Comparison of ENCODE assay signal across 12 cellular contexts in the genomic region with DNA sequence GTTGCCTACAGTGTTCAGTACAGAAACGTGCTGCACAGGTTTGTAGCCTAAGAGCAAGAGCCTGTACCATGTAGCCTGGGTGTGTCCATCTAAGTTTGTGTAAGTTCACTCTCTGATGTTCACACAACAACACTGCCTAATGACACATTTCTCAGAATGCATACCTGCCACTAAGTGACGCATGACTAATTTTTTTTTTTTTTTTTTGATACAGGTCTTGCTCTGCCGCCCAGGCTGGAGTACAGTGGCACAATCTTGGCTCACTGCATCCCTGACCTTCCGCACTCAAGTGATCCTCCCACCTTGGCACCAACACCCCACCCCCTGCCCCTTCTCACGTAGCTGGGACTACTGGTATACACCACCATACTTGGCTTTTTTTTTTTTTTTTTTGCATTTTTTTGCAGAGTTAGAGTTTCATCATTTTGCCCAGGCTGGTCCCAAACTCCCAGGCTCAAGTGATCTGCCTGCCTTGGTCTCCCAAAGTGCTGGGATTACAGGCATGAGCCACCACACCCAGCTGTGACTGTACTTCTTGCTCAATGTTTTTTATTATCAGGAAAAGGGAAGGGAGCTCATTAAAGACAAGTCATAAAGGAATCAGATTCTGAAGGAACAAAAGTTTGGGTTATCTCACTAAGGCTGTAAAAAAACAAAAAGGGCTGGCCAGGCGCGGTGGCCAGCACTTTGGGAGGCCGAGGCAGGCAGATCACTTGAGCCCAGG. TPM values are rescaled to one million over a fixed set of nuclear protein-coding genes. Genes with fewer than 3 reads are reported as not detected.
DNase-seq lines count a peak whose midpoint lies in the region; ATAC-seq, FAIRE-seq and TF ChIP-seq lines count a peak whose summit lies in the region.
"Had no signal": no experiment of that assay in that cellular context is flagged by ENCODE, and none has a peak within 500 bp of the region (broad histone marks: within the 10 kb centered on the region; RNA-seq: fewer than 3 reads in every experiment).

No MANE protein-coding gene starts in this region.

- BruUV-seq in Caco-2 (replicated peaks; lab: Mats Ljungman, UMichigan), result no TSS peak

- peak; percentile 63 for ATAC-seq in foreskin keratinocyte
- ATAC-seq in GM19035 (IDR thresholded peaks at IDR 0.05; ENCODE audit: unreplicated experiment), result no peak

- no peaks in the 10 kb centered on the region for H3K27me3 Mint-ChIP-seq in Caco-2 (ENCODE audit: insufficient read depth, unreplicated experiment)
- H3K27me3 Mint-ChIP-seq in activated CD4-positive, alpha-beta memory T cell treated with anti-CD3 and anti-CD28 coated beads, Interleukin-2, amount 10 ng/mL, durations not matched to agents 7 days and 5 days, result peaks cover 13% of the 10 kb centered on the region
- H3K27me3 Mint-ChIP-seq: progenitor cell of endocrine pancreas had no signal

- no peak for FAIRE-seq in H54 (lab: Jason Lieb, UNC)

- H3K9me3 ChIP-seq in Caco-2 (no peaks in the 10 kb centered on the region), sigmoid colon (no peaks in the 10 kb centered on the region)

- no peak for TF ChIP-seq POLR2A in sigmoid colon (IDR thresholded peaks at IDR 0.05)
- TF ChIP-seq POLR2A in H54 (IDR thresholded peaks at IDR 0.05; ENCODE audit: low read depth, low read length), result no peak

- H3K27ac ChIP-seq in foreskin keratinocyte (no peak overlapping the region), sigmoid colon (peak overlapping the region; percentile 31 to 74 (median 38))

- peak overlapping the region; percentile 17 for H3K27ac Mint-ChIP-seq in Caco-2 (ENCODE audit: unreplicated experiment)
- no peak overlapping the region for H3K27ac Mint-ChIP-seq in activated CD4-positive, alpha-beta memory T cell treated with anti-CD3 and anti-CD28 coated beads, Interleukin-2, amount 10 ng/mL, durations not matched to agents 7 days and 5 days
- H3K27ac Mint-ChIP-seq: progenitor cell of endocrine pancreas had no signal

- POLR2A ChIA-PET in Caco-2 (lab: Charles Lee), result no interaction called here
- POLR2A ChIA-PET in activated CD4-positive, alpha-beta memory T cell treated with anti-CD3 and anti-CD28 coated beads, Interleukin-2, amount 10 ng/mL, durations not matched to agents 7 days and 5 days (lab: Charles Lee), result no interaction called here

- DNase-seq in Caco-2 (peak in 1 of 2 experiments; percentile 34), SW480 (ENCODE audit: low spot score) (peak; percentile 95), foreskin keratinocyte (peak; percentile 53 to 77), sigmoid colon (peak; percentile 68), H54 (ENCODE audit: insufficient read length, low spot score) (no peak), H4 (ENCODE audit: low spot score) (no peak)
- DNase-seq in activated CD4-positive, alpha-beta memory T cell treated with anti-CD3 and anti-CD28 coated beads, Interleukin-2, amount 10 ng/mL, durations not matched to agents 7 days and 5 days, result no peak
- DNase-seq: activated CD4-positive, CD25-positive, alpha-beta regulatory T cell; hippocampal formation; NCI-H69 had no signal

- intact Hi-C loops in Caco-2 (cut with micrococcal nuclease; ENCODE audit: unreplicated experiment) (no loop called here), sigmoid colon (cut with DNase I) (no loop called here)

- H3K36me3 ChIP-seq in Caco-2 (ENCODE audit: control insufficient read depth, insufficient read depth, low read length) (no peaks in the 10 kb centered on the region), sigmoid colon (no peaks in the 10 kb centered on the region)

- H3K27me3 ChIP-seq in Caco-2 (replicated peaks; ENCODE audit: control insufficient read depth, insufficient read depth, low read length) (no peaks in the 10 kb centered on the region; the same call in 1 of the 2 replicates), foreskin keratinocyte (no peaks in the 10 kb centered on the region), sigmoid colon (no peaks in the 10 kb centered on the region)

- 9 to 62% methylated on average over 8 of the region's 8 CpGs for WGBS in sigmoid colon, 2 donors

- H3K4me1 ChIP-seq in Caco-2 (peaks cover 8% of the 10 kb centered on the region), foreskin keratinocyte (peaks cover 12% of the 10 kb centered on the region), sigmoid colon (no peaks in the 10 kb centered on the region)

- no peaks in the 10 kb centered on the region for H3K36me3 Mint-ChIP-seq in Caco-2 (ENCODE audit: insufficient read depth, unreplicated experiment)
- no peaks in the 10 kb centered on the region for H3K36me3 Mint-ChIP-seq in activated CD4-positive, alpha-beta memory T cell treated with anti-CD3 and anti-CD28 coated beads, Interleukin-2, amount 10 ng/mL, durations not matched to agents 7 days and 5 days (ENCODE audit: low read depth)

- no peak overlapping the region for H3K4me3 ChIP-seq in Caco-2 (ENCODE audit: low read depth, low read length)
- no peak overlapping the region for H3K4me3 ChIP-seq in sigmoid colon

- CTCF ChIA-PET in Caco-2 (lab: Charles Lee), result no interaction called here
- CTCF ChIA-PET in activated CD4-positive, alpha-beta memory T cell treated with anti-CD3 and anti-CD28 coated beads, Interleukin-2, amount 10 ng/mL, durations not matched to agents 7 days and 5 days (lab: Charles Lee), result no interaction called here

- no peak overlapping the region for H3K4me3 Mint-ChIP-seq in Caco-2 (ENCODE audit: unreplicated experiment)
- H3K4me3 Mint-ChIP-seq in activated CD4-positive, alpha-beta memory T cell treated with anti-CD3 and anti-CD28 coated beads, Interleukin-2, amount 10 ng/mL, durations not matched to agents 7 days and 5 days, result no peak overlapping the region

- no peaks in the 10 kb centered on the region for H3K9me3 Mint-ChIP-seq in Caco-2 (ENCODE audit: unreplicated experiment)
- no peaks in the 10 kb centered on the region for H3K9me3 Mint-ChIP-seq in activated CD4-positive, alpha-beta memory T cell treated with anti-CD3 and anti-CD28 coated beads, Interleukin-2, amount 10 ng/mL, durations not matched to agents 7 days and 5 days

- peaks cover 9% of the 10 kb centered on the region for H3K4me1 Mint-ChIP-seq in Caco-2 (ENCODE audit: low read depth, unreplicated experiment)
- H3K4me1 Mint-ChIP-seq in activated CD4-positive, alpha-beta memory T cell treated with anti-CD3 and anti-CD28 coated beads, Interleukin-2, amount 10 ng/mL, durations not matched to agents 7 days and 5 days, result no peaks in the 10 kb centered on the region

- TF ChIP-seq CTCF in Caco-2 (IDR thresholded peaks at IDR 0.05; ENCODE audit: insufficient read depth in 1 of 2, low read depth in 1 of 2, low read length in 1 of 2, severe bottlenecking in 1 of 2, unreplicated experiment in 1 of 2), result no peak
- peak; percentile 26 for TF ChIP-seq CTCF in foreskin keratinocyte (conservative IDR thresholded peaks at IDR 0.05)
- TF ChIP-seq CTCF in sigmoid colon (IDR thresholded peaks at IDR 0.05), result no peak

- TF ChIP-seq EP300 in sigmoid colon (IDR thresholded peaks at IDR 0.05), result no peak

RNA-seq across cellular contexts. Expression of a gene that starts 10.0 kb away (rescaled TPM):
- 55.1 and 60.0 TPM in 2 replicates for total RNA-seq in Caco-2 (2022)
- 52.9 and 59.7 TPM in 2 replicates for total RNA-seq in foreskin keratinocyte
- 15.9 and 16.8 TPM in 2 replicates for polyA plus RNA-seq in foreskin keratinocyte
- 10 to 100 TPM; 58.5 to 82.3 (median 61.6) TPM for total RNA-seq in sigmoid colon
- polyA plus RNA-seq in sigmoid colon, result 10 to 100 TPM; 18.0 to 51.5 (median 24.0) TPM
- under 1 TPM; 0.78 to 0.81 TPM for total RNA-seq in activated CD4-positive, alpha-beta memory T cell treated with anti-CD3 and anti-CD28 coated beads, Interleukin-2, amount 10 ng/mL, durations not matched to agents 7 days and 5 days
- total RNA-seq in H4 (2014; rRNA removed; shearing (Covaris generic)), result 15.0 and 18.2 TPM in 2 replicates

RNA-seq across cellular contexts. Expression of a gene that starts 16.6 kb away (rescaled TPM):
- total RNA-seq in Caco-2 (2022) (not detected in 2 replicates), foreskin keratinocyte (not detected in 2 replicates), sigmoid colon (not detected)
- polyA plus RNA-seq in foreskin keratinocyte (not detected in 2 replicates), sigmoid colon (under 1 TPM in 1 of 3 donors, not detected in 2; 0.17 TPM)
- total RNA-seq in activated CD4-positive, alpha-beta memory T cell treated with anti-CD3 and anti-CD28 coated beads, Interleukin-2, amount 10 ng/mL, durations not matched to agents 7 days and 5 days, result not detected
- total RNA-seq in H4 (2014; rRNA removed; shearing (Covaris generic)), result not detected in 2 replicates
- total RNA-seq: progenitor cell of endocrine pancreas had no signal

RNA-seq across cellular contexts. Expression of a gene that starts 27.1 kb away (rescaled TPM):
- total RNA-seq in Caco-2 (2022), result 6.3 and 6.7 TPM in 2 replicates
- not detected in 2 replicates for total RNA-seq in foreskin keratinocyte
- not detected in 2 replicates for polyA plus RNA-seq in foreskin keratinocyte
- total RNA-seq in sigmoid colon, result 1 to 10 TPM in 2 of 4 donors, under 1 TPM in 2; 0.36 to 1.8 (median 0.90) TPM
- 10 to 100 TPM in 1 of 3 donors, 1 to 10 TPM in 2; 3.0 to 23.8 (median 6.0) TPM for polyA plus RNA-seq in sigmoid colon
- total RNA-seq in activated CD4-positive, alpha-beta memory T cell treated with anti-CD3 and anti-CD28 coated beads, Interleukin-2, amount 10 ng/mL, durations not matched to agents 7 days and 5 days, result not detected
- not detected in 2 replicates for total RNA-seq in H4 (2014; rRNA removed; shearing (Covaris generic))

RNA-seq across cellular contexts. Expression of a gene that starts 55.9 kb away (rescaled TPM):
- total RNA-seq in Caco-2 (2022), result 7.9 and 8.1 TPM in 2 replicates
- 0.28 and 0.65 TPM in 2 replicates for total RNA-seq in foreskin keratinocyte
- polyA plus RNA-seq in foreskin keratinocyte, result 0.27 and 0.65 TPM in 2 replicates
- 10 to 100 TPM; 21.2 to 59.1 (median 36.6) TPM for total RNA-seq in sigmoid colon
- polyA plus RNA-seq in sigmoid colon, result 10 to 100 TPM; 11.8 to 68.0 (median 28.8) TPM
- total RNA-seq in activated CD4-positive, alpha-beta memory T cell treated with anti-CD3 and anti-CD28 coated beads, Interleukin-2, amount 10 ng/mL, durations not matched to agents 7 days and 5 days, result under 1 TPM; 0.20 to 0.50 TPM
- total RNA-seq in H4 (2014; rRNA removed; shearing (Covaris generic)), result 0.41 and 5.3 TPM in 2 replicates

Comparison
In these comparisons a context has a peak if more than half of its experiments do, and no peak if none do; other contexts are left out.
1. DNase-seq: peak in SW480 (single experiment), foreskin keratinocyte (2 of 2) and sigmoid colon (single experiment); none in activated CD4-positive, alpha-beta memory T cell treated with anti-CD3 and anti-CD28 coated beads, Interleukin-2, amount 10 ng/mL, durations not matched to agents 7 days and 5 days (single experiment), H54 (single experiment) and H4 (single experiment).